8 cellular contexts compared by ENCODE assay signal in the genomic region with DNA sequence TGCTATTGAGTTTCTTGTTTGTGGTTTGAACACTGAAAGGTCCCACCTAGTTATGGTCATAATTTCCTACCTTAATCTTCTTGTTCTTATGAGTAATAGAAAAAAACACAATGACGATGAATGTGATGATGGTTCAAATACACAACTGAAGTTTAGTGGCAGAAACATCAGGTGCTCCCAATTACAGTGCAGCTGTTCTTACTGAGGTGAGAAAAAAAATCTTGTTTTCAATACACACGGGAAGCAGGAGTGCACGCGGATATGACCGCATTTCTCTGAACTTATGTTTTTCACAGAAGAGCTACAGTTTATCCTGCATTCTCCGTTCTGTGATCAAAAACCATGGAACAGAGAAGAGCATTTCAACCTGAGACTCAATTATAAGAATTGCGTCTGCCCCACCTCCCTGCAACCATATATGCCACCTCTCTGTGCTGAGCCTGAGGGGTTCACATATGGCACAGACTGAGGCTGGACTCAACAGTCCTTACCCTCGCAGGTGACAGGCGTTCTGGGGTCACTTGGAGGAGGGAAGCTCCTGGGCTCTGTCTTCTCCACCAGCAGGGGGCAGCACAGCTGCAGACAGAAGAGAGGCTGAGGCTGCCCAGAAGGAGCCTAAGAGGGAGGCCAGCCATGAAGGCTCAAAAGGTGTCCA.
DNase-seq lines count a peak whose midpoint lies in the region; ATAC-seq, FAIRE-seq and TF ChIP-seq lines count a peak whose summit lies in the region.

No MANE protein-coding gene starts in this region.

- DNase-seq in NCI-H2196 (lab: John Stamatoyannopoulos, UW; ENCODE audit: unreplicated experiment) (peak; percentile 19), NCI-H2196 treated with DMSO at 0.1 percent for 48 hours (lab: John Stamatoyannopoulos, UW; ENCODE audit: unreplicated experiment) (no peak), NCI-H2029 treated with DMSO at 0.1 percent for 48 hours (lab: John Stamatoyannopoulos, UW) (peak; percentile 12), H1 (ENCODE audit: low read depth in 1 of 2, low spot score in 2 of 2) (peak in 1 of 2 experiments; percentile 78)
- peak; percentile 30 to 63 for DNase-seq in activated CD4-positive, alpha-beta T cell treated with anti-CD3 and anti-CD28 coated beads, Interleukin-2, amount 50 U/mL, for 24 hours (ENCODE audit: low read depth in 1 of 2, low spot score in 1 of 2)
- peak; percentile 36 to 85 (median 65) for DNase-seq in naive thymus-derived CD8-positive, alpha-beta T cell
- peak; percentile 46 for DNase-seq in stimulated activated naive B cell treated with anti-CD40 and anti-IgM and Interleukin-4, amounts not matched to agents 10 μg/mL and 1 μg/mL and 100 μg/mL, for 72 hours

- H3K4ac ChIP-seq in H1 (replicated peaks; ENCODE audit: insufficient read length, low read depth, low read length), result no peak overlapping the region

- no peak overlapping the region for H3K18ac ChIP-seq in H1 (ENCODE audit: extremely low read depth, low read length)

- no peak overlapping the region for H2BK5ac ChIP-seq in H1 (ENCODE audit: low read depth, low read length)

- H3K27me3 ChIP-seq in H1 (replicated peaks in 1 of 4; ENCODE audit: control insufficient read depth in 3 of 4, extremely low read depth in 1 of 4, insufficient read depth in 3 of 4, low read length in 3 of 4), result peaks cover 3 to 42% (median 18%) of the 10 kb centered on the region in 4 experiments

- H3K4me3 Mint-ChIP-seq in naive thymus-derived CD8-positive, alpha-beta T cell, result peak overlapping the region in 1 of 10 donors; percentile 50
- H3K4me3 Mint-ChIP-seq in stimulated activated naive B cell treated with anti-CD40 and anti-IgM and Interleukin-4, amounts not matched to agents 10 μg/mL and 1 μg/mL and 100 μg/mL, for 72 hours, result no peak overlapping the region

- H3K23me2 ChIP-seq in H1 (ENCODE audit: low read depth, low read length), result no peaks in the 10 kb centered on the region

- no peak overlapping the region for H3K4me2 ChIP-seq in H1 (ENCODE audit: insufficient read depth in 1 of 2, low read depth in 2 of 2, low read length in 2 of 2)

- no peaks in the 10 kb centered on the region for H3K36me3 Mint-ChIP-seq in naive thymus-derived CD8-positive, alpha-beta T cell
- no peaks in the 10 kb centered on the region for H3K36me3 Mint-ChIP-seq in stimulated activated naive B cell treated with anti-CD40 and anti-IgM and Interleukin-4, amounts not matched to agents 10 μg/mL and 1 μg/mL and 100 μg/mL, for 72 hours

- CTCF ChIA-PET in H1 (lab: Charles Lee; ENCODE audit: partially characterized antibody), result interaction anchor here (1.0 kb wide), 1 partner anchor 14 kb away, joined by 5 read pairs; no protein-coding TSS in a partner anchor

- no peak overlapping the region for H3K56ac ChIP-seq in H1 (replicated peaks; ENCODE audit: insufficient read length, low read depth, low read length)

- peak overlapping the region in 7 of 10 donors; percentile 11 to 83 (median 34) for H3K27ac Mint-ChIP-seq in naive thymus-derived CD8-positive, alpha-beta T cell
- no peak overlapping the region for H3K27ac Mint-ChIP-seq in stimulated activated naive B cell treated with anti-CD40 and anti-IgM and Interleukin-4, amounts not matched to agents 10 μg/mL and 1 μg/mL and 100 μg/mL, for 72 hours

- peaks cover 11 to 46% of the 10 kb centered on the region in 2 experiments for H3K9me3 ChIP-seq in H1 (ENCODE audit: insufficient read depth in 2 of 2, low read depth in 1 of 2, low read length in 1 of 2)

- no peak overlapping the region for H2BK12ac ChIP-seq in H1 (ENCODE audit: low read depth, low read length)

- peak; percentile 68 to 70 (median 70) for TF ChIP-seq CTCF in H1 (IDR thresholded peaks at IDR 0.05; ENCODE audit: control extremely low read depth in 1 of 3, insufficient read depth in 1 of 3, low read depth in 1 of 3, low read length in 3 of 3)

- WGBS in H1 (ENCODE audit: extremely low coverage in 1 of 2, insufficient coverage in 1 of 2, insufficient read length in 1 of 2, insufficient replicate concordance in 2 of 2, low coverage in 1 of 2, low lambda C conversion rate in 2 of 2, missing lambda C conversion rate in 1 of 2), 2 experiments, result 64% methylated on average over 9 of the region's 9 CpGs; no CpG with 5 or more reads in 1 of the 2 experiments

- H2BK120ac ChIP-seq in H1 (replicated peaks; ENCODE audit: low read depth, low read length), result no peak overlapping the region

- peak; percentile 49 to 58 for TF ChIP-seq RAD21 in H1 (IDR thresholded peaks at IDR 0.05 in 1 of 2, conservative IDR thresholded peaks at IDR 0.05 in 1 of 2; ENCODE audit: low read depth in 2 of 2, low read length in 2 of 2)

- FAIRE-seq in H1 (lab: Jason Lieb, UNC), result no peak

- peaks cover 0 to 2% (median 0%) of the 10 kb centered on the region in 5 donors for H3K27me3 Mint-ChIP-seq in naive thymus-derived CD8-positive, alpha-beta T cell
- peaks cover under 1 to 38% of the 10 kb centered on the region in 2 donors for H3K27me3 Mint-ChIP-seq in stimulated activated naive B cell treated with anti-CD40 and anti-IgM and Interleukin-4, amounts not matched to agents 10 μg/mL and 1 μg/mL and 100 μg/mL, for 72 hours

- no peaks in the 10 kb centered on the region for H3K4me1 ChIP-seq in H1 (replicated peaks in 1 of 4; ENCODE audit: control insufficient read depth in 3 of 4, insufficient read depth in 4 of 4, low read length in 3 of 4)

- H4K20me1 ChIP-seq in H1 (replicated peaks in 1 of 2; ENCODE audit: control insufficient read depth in 1 of 2, insufficient read depth in 2 of 2, low read length in 2 of 2), result no peaks in the 10 kb centered on the region

- H2BK15ac ChIP-seq in H1 (ENCODE audit: low read length), result no peak overlapping the region

- H3K4me3 ChIP-seq in H1 (ENCODE audit: extremely low read depth in 1 of 4, insufficient read depth in 2 of 4, low read depth in 3 of 4, low read length in 4 of 4), result no peak overlapping the region

- H3K9ac ChIP-seq in H1 (replicated peaks in 1 of 4; ENCODE audit: extremely low read depth in 1 of 4, low read depth in 3 of 4, low read length in 3 of 4), result no peak overlapping the region

- no peaks in the 10 kb centered on the region for H3K9me3 Mint-ChIP-seq in naive thymus-derived CD8-positive, alpha-beta T cell
- H3K9me3 Mint-ChIP-seq in stimulated activated naive B cell treated with anti-CD40 and anti-IgM and Interleukin-4, amounts not matched to agents 10 μg/mL and 1 μg/mL and 100 μg/mL, for 72 hours, result no peaks in the 10 kb centered on the region

- TF ChIP-seq POLR2A in H1 (IDR thresholded peaks at IDR 0.05; ENCODE audit: control extremely low read depth in 1 of 2, low read depth in 2 of 2, low read length in 2 of 2), result no peak

- POLR2A ChIA-PET in H1 (lab: Charles Lee; ENCODE audit: partially characterized antibody), result no interaction called here
- POLR2A ChIA-PET in naive thymus-derived CD8-positive, alpha-beta T cell (lab: Charles Lee), result interaction anchor here (0.8 to 1.7 kb wide), 5 partner anchors 11 to 35 kb away, joined by 3 to 5 read pairs (median 3); no protein-coding TSS in a partner anchor

- H4K8ac ChIP-seq in H1 (ENCODE audit: extremely low read depth, insufficient read depth, low read length), result no peak overlapping the region

- no peak overlapping the region for H3K27ac ChIP-seq in H1 (ENCODE audit: low read depth, low read length)

- H4K91ac ChIP-seq in H1 (replicated peaks; ENCODE audit: insufficient read length, low read length), result no peak overlapping the region

- no peaks in the 10 kb centered on the region for H3K36me3 ChIP-seq in H1 (ENCODE audit: control insufficient read depth in 2 of 4, insufficient read depth in 4 of 4, low read length in 3 of 4)

- H2AFZ ChIP-seq in H1 (ENCODE audit: low read length), result no peak overlapping the region

- H3K79me1 ChIP-seq in H1 (ENCODE audit: low read depth, low read length), result no peaks in the 10 kb centered on the region

- TF ChIP-seq EP300 in H1 (IDR thresholded peaks at IDR 0.05; ENCODE audit: borderline replicate concordance in 1 of 2, low read depth in 2 of 2, low read length in 2 of 2), result no peak

- ATAC-seq in naive thymus-derived CD8-positive, alpha-beta T cell, result peak; percentile 80 to 87
- peak; percentile 90 to 95 for ATAC-seq in stimulated activated naive B cell treated with anti-CD40 and anti-IgM and Interleukin-4, amounts not matched to agents 10 μg/mL and 1 μg/mL and 100 μg/mL, for 72 hours (replicated peaks)
- no peak for ATAC-seq in GM18873 (IDR thresholded peaks at IDR 0.05; ENCODE audit: low FRiP score, unreplicated experiment)

- peaks cover 7 to 47% (median 35%) of the 10 kb centered on the region in 4 donors for H3K4me1 Mint-ChIP-seq in naive thymus-derived CD8-positive, alpha-beta T cell
- peaks cover 1 to 5% of the 10 kb centered on the region in 2 donors for H3K4me1 Mint-ChIP-seq in stimulated activated naive B cell treated with anti-CD40 and anti-IgM and Interleukin-4, amounts not matched to agents 10 μg/mL and 1 μg/mL and 100 μg/mL, for 72 hours

- no peak overlapping the region for H3K14ac ChIP-seq in H1 (ENCODE audit: insufficient read length)

- no peak overlapping the region for H3K23ac ChIP-seq in H1 (ENCODE audit: insufficient read length)

- H2AK5ac ChIP-seq in H1 (ENCODE audit: low read depth, low read length), result no peak overlapping the region

- no peak overlapping the region for H2BK20ac ChIP-seq in H1 (ENCODE audit: low read length)

- no peaks in the 10 kb centered on the region for H3K79me2 ChIP-seq in H1 (ENCODE audit: control insufficient read depth in 1 of 2, insufficient read depth in 2 of 2, low read length in 2 of 2)

- no peak overlapping the region for H4K5ac ChIP-seq in H1 (ENCODE audit: insufficient read length, low read depth, low read length)
